1 cellular context compared by ENCODE assay signal in the genomic region with DNA sequence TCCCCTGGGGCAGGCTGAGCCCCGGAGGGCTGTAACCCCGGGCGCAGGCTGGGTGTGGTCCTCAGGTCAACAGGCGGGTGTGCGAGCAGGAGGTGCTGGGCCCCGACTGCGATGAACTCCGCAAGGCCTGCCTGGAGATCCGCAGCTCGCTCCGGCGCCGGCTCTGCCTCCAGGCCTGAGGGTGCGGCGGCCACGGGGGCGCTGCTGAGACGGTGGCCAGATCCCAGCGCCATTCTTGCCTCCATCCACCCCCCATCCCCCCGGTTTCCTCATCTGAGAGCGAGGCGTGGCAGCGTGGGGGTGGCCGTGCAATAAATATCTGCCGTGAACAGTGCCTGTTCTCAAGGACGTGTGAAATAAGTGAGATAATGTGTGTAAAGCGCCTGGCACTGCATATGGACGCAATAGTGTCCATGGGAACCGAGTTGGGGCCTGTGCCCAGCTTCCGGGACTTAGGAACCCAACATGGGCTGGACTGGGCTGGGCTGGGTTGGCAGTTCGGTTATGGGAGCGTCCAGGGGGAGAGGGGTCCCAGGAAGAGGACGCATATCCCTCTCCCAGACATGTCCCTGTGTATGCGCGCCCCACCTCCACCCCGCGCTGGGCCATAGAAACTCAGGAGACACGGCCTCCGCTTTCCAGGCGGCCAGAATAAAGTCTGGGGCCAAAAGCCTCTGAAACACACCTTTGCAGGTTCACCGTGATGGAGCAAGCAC.
TF ChIP-seq lines count a peak whose summit lies in the region.

No MANE protein-coding gene starts in this region.

TF ChIP-seq in HepG2, 621 proteins besides CTCF, POLR2A, EP300 and RAD21 (continued from another document and continues in another):
- TF ChIP-seq, protein P1, sequence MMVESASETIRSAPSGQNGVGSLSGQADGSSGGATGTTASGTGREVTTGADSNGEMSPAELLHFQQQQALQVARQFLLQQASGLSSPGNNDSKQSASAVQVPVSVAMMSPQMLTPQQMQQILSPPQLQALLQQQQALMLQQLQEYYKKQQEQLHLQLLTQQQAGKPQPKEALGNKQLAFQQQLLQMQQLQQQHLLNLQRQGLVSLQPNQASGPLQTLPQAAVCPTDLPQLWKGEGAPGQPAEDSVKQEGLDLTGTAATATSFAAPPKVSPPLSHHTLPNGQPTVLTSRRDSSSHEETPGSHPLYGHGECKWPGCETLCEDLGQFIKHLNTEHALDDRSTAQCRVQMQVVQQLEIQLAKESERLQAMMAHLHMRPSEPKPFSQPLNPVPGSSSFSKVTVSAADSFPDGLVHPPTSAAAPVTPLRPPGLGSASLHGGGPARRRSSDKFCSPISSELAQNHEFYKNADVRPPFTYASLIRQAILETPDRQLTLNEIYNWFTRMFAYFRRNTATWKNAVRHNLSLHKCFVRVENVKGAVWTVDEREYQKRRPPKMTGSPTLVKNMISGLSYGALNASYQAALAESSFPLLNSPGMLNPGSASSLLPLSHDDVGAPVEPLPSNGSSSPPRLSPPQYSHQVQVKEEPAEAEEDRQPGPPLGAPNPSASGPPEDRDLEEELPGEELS (CRISPR knock-in tag; IDR thresholded peaks at IDR 0.05), result 0 out of 2 replicates have a peak, but pooled peaks have one; percentile 26
- peak; percentile 61 for TF ChIP-seq XRCC5 (optimal IDR thresholded peaks at IDR 0.05; ENCODE audit: low read length)
- TF ChIP-seq, protein P2, sequence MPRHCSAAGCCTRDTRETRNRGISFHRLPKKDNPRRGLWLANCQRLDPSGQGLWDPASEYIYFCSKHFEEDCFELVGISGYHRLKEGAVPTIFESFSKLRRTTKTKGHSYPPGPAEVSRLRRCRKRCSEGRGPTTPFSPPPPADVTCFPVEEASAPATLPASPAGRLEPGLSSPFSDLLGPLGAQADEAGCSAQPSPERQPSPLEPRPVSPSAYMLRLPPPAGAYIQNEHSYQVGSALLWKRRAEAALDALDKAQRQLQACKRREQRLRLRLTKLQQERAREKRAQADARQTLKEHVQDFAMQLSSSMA (CRISPR knock-in tag; IDR thresholded peaks at IDR 0.05), result no peak
- TF ChIP-seq, protein P3, sequence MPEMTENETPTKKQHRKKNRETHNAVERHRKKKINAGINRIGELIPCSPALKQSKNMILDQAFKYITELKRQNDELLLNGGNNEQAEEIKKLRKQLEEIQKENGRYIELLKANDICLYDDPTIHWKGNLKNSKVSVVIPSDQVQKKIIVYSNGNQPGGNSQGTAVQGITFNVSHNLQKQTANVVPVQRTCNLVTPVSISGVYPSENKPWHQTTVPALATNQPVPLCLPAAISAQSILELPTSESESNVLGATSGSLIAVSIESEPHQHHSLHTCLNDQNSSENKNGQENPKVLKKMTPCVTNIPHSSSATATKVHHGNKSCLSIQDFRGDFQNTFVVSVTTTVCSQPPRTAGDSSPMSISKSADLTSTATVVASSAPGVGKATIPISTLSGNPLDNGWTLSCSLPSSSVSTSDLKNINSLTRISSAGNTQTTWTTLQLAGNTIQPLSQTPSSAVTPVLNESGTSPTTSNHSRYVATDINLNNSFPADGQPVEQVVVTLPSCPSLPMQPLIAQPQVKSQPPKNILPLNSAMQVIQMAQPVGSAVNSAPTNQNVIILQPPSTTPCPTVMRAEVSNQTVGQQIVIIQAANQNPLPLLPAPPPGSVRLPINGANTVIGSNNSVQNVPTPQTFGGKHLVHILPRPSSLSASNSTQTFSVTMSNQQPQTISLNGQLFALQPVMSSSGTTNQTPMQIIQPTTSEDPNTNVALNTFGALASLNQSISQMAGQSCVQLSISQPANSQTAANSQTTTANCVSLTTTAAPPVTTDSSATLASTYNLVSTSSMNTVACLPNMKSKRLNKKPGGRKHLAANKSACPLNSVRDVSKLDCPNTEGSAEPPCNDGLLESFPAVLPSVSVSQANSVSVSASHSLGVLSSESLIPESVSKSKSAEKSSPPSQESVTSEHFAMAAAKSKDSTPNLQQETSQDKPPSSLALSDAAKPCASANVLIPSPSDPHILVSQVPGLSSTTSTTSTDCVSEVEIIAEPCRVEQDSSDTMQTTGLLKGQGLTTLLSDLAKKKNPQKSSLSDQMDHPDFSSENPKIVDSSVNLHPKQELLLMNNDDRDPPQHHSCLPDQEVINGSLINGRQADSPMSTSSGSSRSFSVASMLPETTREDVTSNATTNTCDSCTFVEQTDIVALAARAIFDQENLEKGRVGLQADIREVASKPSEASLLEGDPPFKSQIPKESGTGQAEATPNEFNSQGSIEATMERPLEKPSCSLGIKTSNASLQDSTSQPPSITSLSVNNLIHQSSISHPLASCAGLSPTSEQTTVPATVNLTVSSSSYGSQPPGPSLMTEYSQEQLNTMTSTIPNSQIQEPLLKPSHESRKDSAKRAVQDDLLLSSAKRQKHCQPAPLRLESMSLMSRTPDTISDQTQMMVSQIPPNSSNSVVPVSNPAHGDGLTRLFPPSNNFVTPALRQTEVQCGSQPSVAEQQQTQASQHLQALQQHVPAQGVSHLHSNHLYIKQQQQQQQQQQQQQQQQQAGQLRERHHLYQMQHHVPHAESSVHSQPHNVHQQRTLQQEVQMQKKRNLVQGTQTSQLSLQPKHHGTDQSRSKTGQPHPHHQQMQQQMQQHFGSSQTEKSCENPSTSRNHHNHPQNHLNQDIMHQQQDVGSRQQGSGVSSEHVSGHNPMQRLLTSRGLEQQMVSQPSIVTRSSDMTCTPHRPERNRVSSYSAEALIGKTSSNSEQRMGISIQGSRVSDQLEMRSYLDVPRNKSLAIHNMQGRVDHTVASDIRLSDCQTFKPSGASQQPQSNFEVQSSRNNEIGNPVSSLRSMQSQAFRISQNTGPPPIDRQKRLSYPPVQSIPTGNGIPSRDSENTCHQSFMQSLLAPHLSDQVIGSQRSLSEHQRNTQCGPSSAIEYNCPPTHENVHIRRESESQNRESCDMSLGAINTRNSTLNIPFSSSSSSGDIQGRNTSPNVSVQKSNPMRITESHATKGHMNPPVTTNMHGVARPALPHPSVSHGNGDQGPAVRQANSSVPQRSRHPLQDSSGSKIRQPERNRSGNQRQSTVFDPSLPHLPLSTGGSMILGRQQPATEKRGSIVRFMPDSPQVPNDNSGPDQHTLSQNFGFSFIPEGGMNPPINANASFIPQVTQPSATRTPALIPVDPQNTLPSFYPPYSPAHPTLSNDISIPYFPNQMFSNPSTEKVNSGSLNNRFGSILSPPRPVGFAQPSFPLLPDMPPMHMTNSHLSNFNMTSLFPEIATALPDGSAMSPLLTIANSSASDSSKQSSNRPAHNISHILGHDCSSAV (CRISPR knock-in tag; IDR thresholded peaks at IDR 0.05; ENCODE audit: borderline replicate concordance), result no peak
- TF ChIP-seq ZNF883 (CRISPR knock-in tag; IDR thresholded peaks at IDR 0.05; ENCODE audit: not compliant biosample characterization), result peak; percentile 53
- TF ChIP-seq SATB2 (CRISPR knock-in tag; IDR thresholded peaks at IDR 0.05), result peak; percentile 18; the same call in 1 of the 2 replicates
- peak; percentile 5; the same call in 1 of the 2 replicates for TF ChIP-seq SALL1 (CRISPR knock-in tag; IDR thresholded peaks at IDR 0.05)
- peak; percentile 41 for TF ChIP-seq AGO2 (optimal IDR thresholded peaks at IDR 0.05; ENCODE audit: low read depth, low read length)
- TF ChIP-seq ZC3H4 (CRISPR knock-in tag; IDR thresholded peaks at IDR 0.05; ENCODE audit: borderline replicate concordance), result 0 out of 2 replicates have a peak, but pooled peaks have one; percentile 29
- TF ChIP-seq, protein P4, sequence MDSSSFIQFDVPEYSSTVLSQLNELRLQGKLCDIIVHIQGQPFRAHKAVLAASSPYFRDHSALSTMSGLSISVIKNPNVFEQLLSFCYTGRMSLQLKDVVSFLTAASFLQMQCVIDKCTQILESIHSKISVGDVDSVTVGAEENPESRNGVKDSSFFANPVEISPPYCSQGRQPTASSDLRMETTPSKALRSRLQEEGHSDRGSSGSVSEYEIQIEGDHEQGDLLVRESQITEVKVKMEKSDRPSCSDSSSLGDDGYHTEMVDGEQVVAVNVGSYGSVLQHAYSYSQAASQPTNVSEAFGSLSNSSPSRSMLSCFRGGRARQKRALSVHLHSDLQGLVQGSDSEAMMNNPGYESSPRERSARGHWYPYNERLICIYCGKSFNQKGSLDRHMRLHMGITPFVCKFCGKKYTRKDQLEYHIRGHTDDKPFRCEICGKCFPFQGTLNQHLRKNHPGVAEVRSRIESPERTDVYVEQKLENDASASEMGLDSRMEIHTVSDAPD (CRISPR knock-in tag; IDR thresholded peaks at IDR 0.05), result no peak
- 0 out of 2 replicates have a peak, but pooled peaks have one; percentile 16 for TF ChIP-seq ESRRA (CRISPR knock-in tag; IDR thresholded peaks at IDR 0.05; ENCODE audit: low read depth)
- no peak for TF ChIP-seq ZNF572 (CRISPR knock-in tag; IDR thresholded peaks at IDR 0.05)
- TF ChIP-seq HOXA7 (CRISPR knock-in tag; IDR thresholded peaks at IDR 0.05), result no peak
- 0 out of 2 replicates have a peak, but pooled peaks have one; percentile 20 for TF ChIP-seq ZNF772 (CRISPR knock-in tag; IDR thresholded peaks at IDR 0.05)
- TF ChIP-seq, protein P5, sequence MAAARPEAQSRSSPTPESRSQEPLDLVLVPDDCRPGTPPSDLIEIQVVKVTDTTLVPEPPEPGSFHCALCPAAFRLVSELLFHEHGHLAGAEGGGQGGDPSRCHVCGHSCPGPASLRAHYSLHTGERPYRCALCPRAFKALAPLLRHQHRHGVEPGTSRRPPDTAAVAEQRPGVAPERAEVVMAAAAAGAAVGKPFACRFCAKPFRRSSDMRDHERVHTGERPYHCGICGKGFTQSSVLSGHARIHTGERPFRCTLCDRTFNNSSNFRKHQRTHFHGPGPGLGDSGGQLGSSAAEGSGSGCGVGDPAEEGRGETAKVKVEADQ (CRISPR knock-in tag; IDR thresholded peaks at IDR 0.05; ENCODE audit: borderline replicate concordance), result 0 out of 2 replicates have a peak, but pooled peaks have one; percentile 6
- peak; percentile 19; the same call in 1 of the 2 replicates for TF ChIP-seq ZNF709 (CRISPR knock-in tag; IDR thresholded peaks at IDR 0.05)
- TF ChIP-seq ZNF605 (CRISPR knock-in tag; IDR thresholded peaks at IDR 0.05), result no peak
- TF ChIP-seq ZNF143 (CRISPR knock-in tag; IDR thresholded peaks at IDR 0.05), result peak; percentile 37; the same call in 1 of the 2 replicates
- TF ChIP-seq, protein P6, sequence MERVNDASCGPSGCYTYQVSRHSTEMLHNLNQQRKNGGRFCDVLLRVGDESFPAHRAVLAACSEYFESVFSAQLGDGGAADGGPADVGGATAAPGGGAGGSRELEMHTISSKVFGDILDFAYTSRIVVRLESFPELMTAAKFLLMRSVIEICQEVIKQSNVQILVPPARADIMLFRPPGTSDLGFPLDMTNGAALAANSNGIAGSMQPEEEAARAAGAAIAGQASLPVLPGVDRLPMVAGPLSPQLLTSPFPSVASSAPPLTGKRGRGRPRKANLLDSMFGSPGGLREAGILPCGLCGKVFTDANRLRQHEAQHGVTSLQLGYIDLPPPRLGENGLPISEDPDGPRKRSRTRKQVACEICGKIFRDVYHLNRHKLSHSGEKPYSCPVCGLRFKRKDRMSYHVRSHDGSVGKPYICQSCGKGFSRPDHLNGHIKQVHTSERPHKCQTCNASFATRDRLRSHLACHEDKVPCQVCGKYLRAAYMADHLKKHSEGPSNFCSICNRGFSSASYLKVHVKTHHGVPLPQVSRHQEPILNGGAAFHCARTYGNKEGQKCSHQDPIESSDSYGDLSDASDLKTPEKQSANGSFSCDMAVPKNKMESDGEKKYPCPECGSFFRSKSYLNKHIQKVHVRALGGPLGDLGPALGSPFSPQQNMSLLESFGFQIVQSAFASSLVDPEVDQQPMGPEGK (CRISPR knock-in tag; IDR thresholded peaks at IDR 0.05), result peak; percentile 57
- TF ChIP-seq GLI4 (CRISPR knock-in tag; IDR thresholded peaks at IDR 0.05; ENCODE audit: borderline replicate concordance), result 0 out of 2 replicates have a peak, but pooled peaks have one; percentile 31
- TF ChIP-seq ZNF678 (CRISPR knock-in tag; IDR thresholded peaks at IDR 0.05), result 0 out of 2 replicates have a peak, but pooled peaks have one; percentile 53
- TF ChIP-seq KLF13 (CRISPR knock-in tag; IDR thresholded peaks at IDR 0.05), result 0 out of 2 replicates have a peak, but pooled peaks have one; percentile 32
- TF ChIP-seq ZNF382 (CRISPR knock-in tag; IDR thresholded peaks at IDR 0.05; ENCODE audit: borderline replicate concordance), result no peak
- TF ChIP-seq SRY (CRISPR knock-in tag; IDR thresholded peaks at IDR 0.05), result 0 out of 2 replicates have a peak, but pooled peaks have one; percentile 59
- TF ChIP-seq, protein P7, sequence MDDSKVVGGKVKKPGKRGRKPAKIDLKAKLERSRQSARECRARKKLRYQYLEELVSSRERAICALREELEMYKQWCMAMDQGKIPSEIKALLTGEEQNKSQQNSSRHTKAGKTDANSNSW (CRISPR knock-in tag; IDR thresholded peaks at IDR 0.05; ENCODE audit: borderline replicate concordance), result peak; percentile 43; the same call in 1 of the 2 replicates
- TF ChIP-seq ZSCAN12 (CRISPR knock-in tag; IDR thresholded peaks at IDR 0.05), result no peak
- TF ChIP-seq TCF12 (IDR thresholded peaks at IDR 0.05), result no peak
- TF ChIP-seq TCF12 (CRISPR knock-in tag; IDR thresholded peaks at IDR 0.05), result no peak
- TF ChIP-seq, protein P8, sequence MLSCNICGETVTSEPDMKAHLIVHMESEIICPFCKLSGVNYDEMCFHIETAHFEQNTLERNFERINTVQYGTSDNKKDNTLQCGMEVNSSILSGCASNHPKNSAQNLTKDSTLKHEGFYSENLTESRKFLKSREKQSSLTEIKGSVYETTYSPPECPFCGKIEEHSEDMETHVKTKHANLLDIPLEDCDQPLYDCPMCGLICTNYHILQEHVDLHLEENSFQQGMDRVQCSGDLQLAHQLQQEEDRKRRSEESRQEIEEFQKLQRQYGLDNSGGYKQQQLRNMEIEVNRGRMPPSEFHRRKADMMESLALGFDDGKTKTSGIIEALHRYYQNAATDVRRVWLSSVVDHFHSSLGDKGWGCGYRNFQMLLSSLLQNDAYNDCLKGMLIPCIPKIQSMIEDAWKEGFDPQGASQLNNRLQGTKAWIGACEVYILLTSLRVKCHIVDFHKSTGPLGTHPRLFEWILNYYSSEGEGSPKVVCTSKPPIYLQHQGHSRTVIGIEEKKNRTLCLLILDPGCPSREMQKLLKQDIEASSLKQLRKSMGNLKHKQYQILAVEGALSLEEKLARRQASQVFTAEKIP (CRISPR knock-in tag; IDR thresholded peaks at IDR 0.05; ENCODE audit: borderline replicate concordance), result no peak
- TF ChIP-seq, protein P9, sequence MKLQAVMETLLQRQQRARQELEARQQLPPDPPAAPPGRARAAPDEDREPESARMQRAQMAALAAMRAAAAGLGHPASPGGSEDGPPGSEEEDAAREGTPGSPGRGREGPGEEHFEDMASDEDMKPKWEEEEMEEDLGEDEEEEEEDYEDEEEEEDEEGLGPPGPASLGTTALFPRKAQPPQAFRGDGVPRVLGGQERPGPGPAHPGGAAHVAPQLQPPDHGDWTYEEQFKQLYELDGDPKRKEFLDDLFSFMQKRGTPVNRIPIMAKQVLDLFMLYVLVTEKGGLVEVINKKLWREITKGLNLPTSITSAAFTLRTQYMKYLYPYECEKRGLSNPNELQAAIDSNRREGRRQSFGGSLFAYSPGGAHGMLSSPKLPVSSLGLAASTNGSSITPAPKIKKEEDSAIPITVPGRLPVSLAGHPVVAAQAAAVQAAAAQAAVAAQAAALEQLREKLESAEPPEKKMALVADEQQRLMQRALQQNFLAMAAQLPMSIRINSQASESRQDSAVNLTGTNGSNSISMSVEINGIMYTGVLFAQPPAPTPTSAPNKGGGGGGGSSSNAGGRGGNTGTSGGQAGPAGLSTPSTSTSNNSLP (IDR thresholded peaks at IDR 0.05; ENCODE audit: low read depth, low read length), result no peak
- TF ChIP-seq, protein P10, sequence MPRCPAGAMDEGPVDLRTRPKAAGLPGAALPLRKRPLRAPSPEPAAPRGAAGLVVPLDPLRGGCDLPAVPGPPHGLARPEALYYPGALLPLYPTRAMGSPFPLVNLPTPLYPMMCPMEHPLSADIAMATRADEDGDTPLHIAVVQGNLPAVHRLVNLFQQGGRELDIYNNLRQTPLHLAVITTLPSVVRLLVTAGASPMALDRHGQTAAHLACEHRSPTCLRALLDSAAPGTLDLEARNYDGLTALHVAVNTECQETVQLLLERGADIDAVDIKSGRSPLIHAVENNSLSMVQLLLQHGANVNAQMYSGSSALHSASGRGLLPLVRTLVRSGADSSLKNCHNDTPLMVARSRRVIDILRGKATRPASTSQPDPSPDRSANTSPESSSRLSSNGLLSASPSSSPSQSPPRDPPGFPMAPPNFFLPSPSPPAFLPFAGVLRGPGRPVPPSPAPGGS (CRISPR knock-in tag; IDR thresholded peaks at IDR 0.05), result 0 out of 2 replicates have a peak, but pooled peaks have one; percentile 63
